ENCODE assay signal across 13 cellular contexts in genomic region chr13:76014618-76015315, GRCh38.
A peak's percentile ranks its signal among the peaks of the same experiment; 100 is the strongest.
DNase-seq lines count a peak whose midpoint lies in the region; ATAC-seq and TF ChIP-seq lines count a peak whose summit lies in the region.
"Had no signal": no experiment of that assay in that cellular context is flagged by ENCODE, and none has a peak within 500 bp of the region (broad histone marks: within the 10 kb centered on the region; RNA-seq: fewer than 3 reads in every experiment).

No MANE protein-coding gene starts in this region.

- H3K27me3 Mint-ChIP-seq in CD8-positive, alpha-beta T cell (ENCODE audit: low read depth): no peaks in the 10 kb centered on the region
- H3K27me3 Mint-ChIP-seq: central memory CD8-positive, alpha-beta T cell had no signal

- 90% methylated on average over 2 of the region's 4 CpGs for WGBS in mesenchymal stem cell

- no peak overlapping the region for H4K91ac ChIP-seq in mesenchymal stem cell (ENCODE audit: low read length)

- H2BK5ac ChIP-seq in mesenchymal stem cell (ENCODE audit: low read depth, low read length, poor library complexity, severe bottlenecking): no peak overlapping the region

- H3K27ac Mint-ChIP-seq in CD8-positive, alpha-beta T cell: no peak overlapping the region
- H3K27ac Mint-ChIP-seq: neural progenitor cell had no signal

- peak overlapping the region; percentile 22 for H3K9ac ChIP-seq in mesenchymal stem cell (ENCODE audit: low read length)
- H3K9ac ChIP-seq: neural progenitor cell had no signal

- peak overlapping the region; percentile 21 for H3K27ac ChIP-seq in AG04450 (ENCODE audit: low read depth, low read length)
- H3K27ac ChIP-seq in epithelial cell of prostate: no peak overlapping the region
- H3K27ac ChIP-seq in mesenchymal stem cell (ENCODE audit: low read length, poor library complexity, severe bottlenecking): peak overlapping the region; percentile 73
- H3K27ac ChIP-seq in CD8-positive, alpha-beta T cell (ENCODE audit: low read depth, low read length): no peak overlapping the region
- peak overlapping the region in 1 of 2 donors; percentile 71 for H3K27ac ChIP-seq in coronary artery
- H3K27ac ChIP-seq: neural progenitor cell had no signal

- H4K8ac ChIP-seq in mesenchymal stem cell (ENCODE audit: low read length): peak overlapping the region; percentile 10

- H2BK12ac ChIP-seq in mesenchymal stem cell (ENCODE audit: low read length in 2 of 2): peak overlapping the region in 1 of 2 experiments; percentile 95

- H3K4me3 Mint-ChIP-seq in CD8-positive, alpha-beta T cell: no peak overlapping the region
- H3K4me3 Mint-ChIP-seq: central memory CD8-positive, alpha-beta T cell; neural progenitor cell had no signal

- H3K79me1 ChIP-seq in mesenchymal stem cell (replicated peaks; ENCODE audit: low read length, poor library complexity, severe bottlenecking): no peaks in the 10 kb centered on the region

- no peaks in the 10 kb centered on the region for H3K4me1 Mint-ChIP-seq in CD8-positive, alpha-beta T cell (ENCODE audit: low read depth)
- H3K4me1 Mint-ChIP-seq: central memory CD8-positive, alpha-beta T cell had no signal

- no peak overlapping the region for H3K14ac ChIP-seq in mesenchymal stem cell (ENCODE audit: low read length in 2 of 2)

- no peak for ATAC-seq in CD8-positive, alpha-beta T cell
- ATAC-seq in HG03025 (IDR thresholded peaks at IDR 0.05; ENCODE audit: low FRiP score, unreplicated experiment) (no peak), HG02938 (IDR thresholded peaks at IDR 0.05; ENCODE audit: unreplicated experiment) (no peak)

- H3K4me2 ChIP-seq in mesenchymal stem cell (ENCODE audit: low read length, poor library complexity, severe bottlenecking): no peak overlapping the region
- H3K4me2 ChIP-seq: neural progenitor cell had no signal

- H3K4ac ChIP-seq in mesenchymal stem cell (ENCODE audit: low read depth in 1 of 2, low read length in 2 of 2): peak overlapping the region in 1 of 2 experiments; percentile 77

- intact Hi-C loops in CD8-positive, alpha-beta T cell (cut with DNase I, micrococcal nuclease): loop anchor here in 1 of 2 experiments (5.0 kb wide), 2 partner anchors 137 to 317 kb away; no protein-coding TSS in a partner anchor

- H3K27me3 ChIP-seq in AG04450 (ENCODE audit: control insufficient read depth, insufficient read depth, low read length) (no peaks in the 10 kb centered on the region), mesenchymal stem cell (ENCODE audit: control insufficient read depth in 1 of 2, insufficient read depth in 1 of 2, low read length in 2 of 2) (no peaks in the 10 kb centered on the region)
- H3K27me3 ChIP-seq in CD8-positive, alpha-beta T cell (ENCODE audit: insufficient read depth, low read length): no peaks in the 10 kb centered on the region
- H3K27me3 ChIP-seq: neural progenitor cell had no signal

- CTCF ChIA-PET in AG04450 (lab: Charles Lee): no interaction called here
- CTCF ChIA-PET in CD8-positive, alpha-beta T cell (lab: Charles Lee): no interaction called here

- H2AK5ac ChIP-seq in mesenchymal stem cell (ENCODE audit: low read length, severe bottlenecking): peak overlapping the region; percentile 86

- H3K4me3 ChIP-seq in AG04450 (ENCODE audit: low read depth, low read length) (no peak overlapping the region), mesenchymal stem cell (ENCODE audit: insufficient read depth in 1 of 2, low read depth in 1 of 2, low read length in 2 of 2) (peak overlapping the region in 1 of 2 experiments; percentile 44), coronary artery (no peak overlapping the region)
- H3K4me3 ChIP-seq in CD8-positive, alpha-beta T cell (ENCODE audit: low read depth, low read length): no peak overlapping the region
- H3K4me3 ChIP-seq: neural progenitor cell had no signal

- no peaks in the 10 kb centered on the region for H3K9me3 ChIP-seq in AG04450 (ENCODE audit: control insufficient read depth, insufficient read depth, low read length)
- H3K9me3 ChIP-seq in mesenchymal stem cell (ENCODE audit: control insufficient read depth, low read length): no peaks in the 10 kb centered on the region
- no peaks in the 10 kb centered on the region for H3K9me3 ChIP-seq in CD8-positive, alpha-beta T cell (ENCODE audit: low read length)

- no peak overlapping the region for H2BK15ac ChIP-seq in mesenchymal stem cell (ENCODE audit: low read depth, poor library complexity, severe bottlenecking)

- TF ChIP-seq CTCF in AG04450 (IDR thresholded peaks at IDR 0.05; ENCODE audit: low read depth, low read length) (no peak), coronary artery (IDR thresholded peaks at IDR 0.05) (no peak)
- no peak for TF ChIP-seq CTCF in CD8-positive, alpha-beta T cell (IDR thresholded peaks at IDR 0.05)

- POLR2A ChIA-PET in AG04450 (lab: Yijun Ruan, JAX): no interaction called here
- POLR2A ChIA-PET in CD8-positive, alpha-beta T cell (lab: Charles Lee): no interaction called here

- H3K36me3 Mint-ChIP-seq in CD8-positive, alpha-beta T cell: no peaks in the 10 kb centered on the region
- H3K36me3 Mint-ChIP-seq: neural progenitor cell had no signal

- H3K4me1 ChIP-seq in mesenchymal stem cell (ENCODE audit: control insufficient read depth, insufficient read depth, low read depth, low read length): peaks cover 8% of the 10 kb centered on the region
- no peaks in the 10 kb centered on the region for H3K4me1 ChIP-seq in CD8-positive, alpha-beta T cell (ENCODE audit: insufficient read depth, low read length)
- H3K4me1 ChIP-seq: neural progenitor cell had no signal

- no peaks in the 10 kb centered on the region for H3K36me3 ChIP-seq in mesenchymal stem cell (ENCODE audit: control insufficient read depth in 1 of 2, insufficient read depth in 2 of 2, low read depth in 1 of 2, low read length in 2 of 2)
- no peaks in the 10 kb centered on the region for H3K36me3 ChIP-seq in CD8-positive, alpha-beta T cell (ENCODE audit: insufficient read depth, low read length)
- H3K36me3 ChIP-seq: neural progenitor cell had no signal

- H3K23ac ChIP-seq in mesenchymal stem cell (ENCODE audit: low read length in 2 of 2): no peak overlapping the region

- peak overlapping the region in 1 of 2 experiments; percentile 82 for H3K18ac ChIP-seq in mesenchymal stem cell (ENCODE audit: low read depth in 1 of 2, low read length in 2 of 2)

- H2BK120ac ChIP-seq in mesenchymal stem cell (ENCODE audit: low read depth, low read length): no peak overlapping the region

- DNase-seq in AG04450 (ENCODE audit: low read depth, low spot score) (no peak), NCI-H226 (peak; percentile 80), epithelial cell of prostate (ENCODE audit: low read depth, low spot score) (peak; percentile 36), mesenchymal stem cell (peak; percentile 60), coronary artery (ENCODE audit: low spot score) (no peak)
- no peak for DNase-seq in CD8-positive, alpha-beta T cell
- DNase-seq: ACHN, MV-4-11, T1000 had no signal

- no peaks in the 10 kb centered on the region for H3K9me3 Mint-ChIP-seq in CD8-positive, alpha-beta T cell
- H3K9me3 Mint-ChIP-seq: central memory CD8-positive, alpha-beta T cell had no signal

- H2AFZ ChIP-seq in mesenchymal stem cell (ENCODE audit: low read depth, low read length): no peak overlapping the region
- H2AFZ ChIP-seq: neural progenitor cell had no signal

Comparison
In these comparisons a context has a peak if more than half of its experiments do, and no peak if none do; other contexts are left out.
1. DNase-seq: peak in NCI-H226 (single experiment), epithelial cell of prostate (single experiment) and mesenchymal stem cell (single experiment); none in AG04450 (single experiment), CD8-positive, alpha-beta T cell (0 of 7) and coronary artery (single experiment).
2. H3K27ac ChIP-seq: peak in AG04450 (single experiment) and mesenchymal stem cell (single experiment); none in epithelial cell of prostate (single experiment) and CD8-positive, alpha-beta T cell (single experiment).